13 cellular contexts compared by ENCODE assay signal in the genomic region with DNA sequence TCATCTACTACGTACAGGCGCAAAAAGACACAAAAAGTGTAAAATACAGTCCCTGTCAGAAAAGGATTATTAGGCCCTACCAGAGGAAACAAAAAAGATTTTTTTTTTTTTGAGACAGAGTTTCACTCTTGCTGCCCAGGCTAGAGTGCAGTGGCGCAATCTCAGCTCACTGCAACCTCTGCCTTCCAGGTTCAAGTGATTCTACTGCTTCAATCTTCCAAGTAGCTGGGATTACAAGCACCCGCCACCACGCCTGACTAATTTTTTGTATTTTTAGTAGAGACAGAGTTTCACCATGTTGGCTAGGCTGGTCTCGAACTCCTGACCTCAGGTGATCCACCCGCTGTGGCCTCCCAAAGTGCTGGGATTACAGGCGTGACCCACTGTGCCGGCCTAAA. TPM values are rescaled to one million over a fixed set of nuclear protein-coding genes. Genes with fewer than 3 reads are reported as not detected.
DNase-seq lines count a peak whose midpoint lies in the region; ATAC-seq and TF ChIP-seq lines count a peak whose summit lies in the region.
"Not testable (repeated sequence)": the region's sequence is repeated elsewhere in the genome, so short reads cannot be mapped to it uniquely, and the experiment has no call there.
"Had no signal": no experiment of that assay in that cellular context is flagged by ENCODE, and none has a peak within 500 bp of the region (broad histone marks: within the 10 kb centered on the region; RNA-seq: fewer than 3 reads in every experiment).

No MANE protein-coding gene starts in this region.

- H3K4me3 ChIP-seq in CD8-positive, alpha-beta memory T cell (ENCODE audit: low read length); adipocyte (ENCODE audit: low read length); rectal smooth muscle tissue (ENCODE audit: low read length): not testable (repeated sequence)

- H3K4me1 Mint-ChIP-seq in CD8-positive, alpha-beta memory T cell = peaks cover 37 to 67% (median 52%) of the 10 kb centered on the region in 3 donors
- not testable (repeated sequence) for H3K4me1 Mint-ChIP-seq in glutamatergic neuron (ENCODE audit: low read depth, unreplicated experiment)
- peaks cover 20% of the 10 kb centered on the region for H3K4me1 Mint-ChIP-seq in memory B cell
- H3K4me1 Mint-ChIP-seq in nephron progenitor cell = peaks cover 36% of the 10 kb centered on the region

- TF ChIP-seq CTCF in VCaP (conservative IDR thresholded peaks at IDR 0.05); glutamatergic neuron (IDR thresholded peaks at IDR 0.05; ENCODE audit: partially characterized antibody, unreplicated experiment); nephron progenitor cell (IDR thresholded peaks at IDR 0.05): not testable (repeated sequence)

- peak overlapping the region in 5 of 8 donors; percentile 26 to 68 (median 37) for H3K27ac Mint-ChIP-seq in CD8-positive, alpha-beta memory T cell
- peak overlapping the region; percentile 6 for H3K27ac Mint-ChIP-seq in glutamatergic neuron (ENCODE audit: unreplicated experiment)
- H3K27ac Mint-ChIP-seq in memory B cell = peak overlapping the region; percentile 41
- H3K27ac Mint-ChIP-seq in nephron progenitor cell = peak overlapping the region; percentile 62

- H3K27me3 Mint-ChIP-seq in CD8-positive, alpha-beta memory T cell; glutamatergic neuron (ENCODE audit: unreplicated experiment); memory B cell; nephron progenitor cell (ENCODE audit: low read depth, poor library complexity): not testable (repeated sequence)

- not testable (repeated sequence) for H3K27ac ChIP-seq in CD8-positive, alpha-beta memory T cell (ENCODE audit: low read depth, low read length); rectal smooth muscle tissue (ENCODE audit: low read depth, low read length)
- H3K27ac ChIP-seq in VCaP = peak overlapping the region; percentile 33

- not testable (repeated sequence) for H3K27me3 ChIP-seq in CD8-positive, alpha-beta memory T cell (ENCODE audit: insufficient read depth, low read length, poor library complexity, severe bottlenecking); adipocyte (replicated peaks; ENCODE audit: control insufficient read depth, insufficient read depth, low read length); rectal smooth muscle tissue (ENCODE audit: control insufficient read depth, insufficient read depth, low read length)

- H3K9me3 Mint-ChIP-seq in CD8-positive, alpha-beta memory T cell; glutamatergic neuron (ENCODE audit: unreplicated experiment); memory B cell; nephron progenitor cell: not testable (repeated sequence)

- not testable (repeated sequence) for H3K9me3 ChIP-seq in CD8-positive, alpha-beta memory T cell (ENCODE audit: low read length); adipocyte (ENCODE audit: control insufficient read depth, low read length)

- H3K4me3 Mint-ChIP-seq in CD8-positive, alpha-beta memory T cell = peak overlapping the region in 2 of 7 donors; percentile 61 to 76
- not testable (repeated sequence) for H3K4me3 Mint-ChIP-seq in glutamatergic neuron (ENCODE audit: unreplicated experiment); memory B cell; nephron progenitor cell

- not testable (repeated sequence) for ATAC-seq in memory B cell (ENCODE audit: low read depth)

- POLR2A ChIA-PET in CD8-positive, alpha-beta memory T cell (lab: Charles Lee) = not testable (repeated sequence)

- peaks cover 43% of the 10 kb centered on the region for H3K4me1 ChIP-seq in CD8-positive, alpha-beta memory T cell (ENCODE audit: insufficient read depth, low read length)
- H3K4me1 ChIP-seq in adipocyte (ENCODE audit: control insufficient read depth, insufficient read depth, low read length) (peaks cover 23% of the 10 kb centered on the region), rectal smooth muscle tissue (ENCODE audit: control insufficient read depth, insufficient read depth, low read length) (peaks cover 13% of the 10 kb centered on the region)

- DNase-seq in CD8-positive, alpha-beta memory T cell; adipocyte (ENCODE audit: low read depth); glutamatergic neuron; memory B cell (ENCODE audit: low spot score in 2 of 2); nephron progenitor cell: not testable (repeated sequence)

- H3K9ac ChIP-seq in adipocyte (ENCODE audit: low read length) (peak overlapping the region; percentile 4), rectal smooth muscle tissue (ENCODE audit: low read length) (peak overlapping the region; percentile 4)

- H3K36me3 Mint-ChIP-seq in CD8-positive, alpha-beta memory T cell = peaks cover 0 to 57% (median 2%) of the 10 kb centered on the region in 3 donors
- H3K36me3 Mint-ChIP-seq in glutamatergic neuron (ENCODE audit: unreplicated experiment); memory B cell: not testable (repeated sequence)
- peaks cover 64% of the 10 kb centered on the region for H3K36me3 Mint-ChIP-seq in nephron progenitor cell (ENCODE audit: low read depth)

- CTCF ChIA-PET in CD8-positive, alpha-beta memory T cell (lab: Charles Lee) = not testable (repeated sequence)

- not testable (repeated sequence) for H3K36me3 ChIP-seq in CD8-positive, alpha-beta memory T cell (ENCODE audit: insufficient read depth, low read length); adipocyte (ENCODE audit: control insufficient read depth, insufficient read depth, low read length, severe bottlenecking); rectal smooth muscle tissue (ENCODE audit: control insufficient read depth, insufficient read depth, low read length)

RNA-seq across cellular contexts. Expression of a gene that starts 5.4 kb away (rescaled TPM):
- 10 to 100 TPM; 37.1 to 47.5 TPM for total RNA-seq in CD8-positive, alpha-beta memory T cell
- 26.1 TPM for polyA plus RNA-seq in CD8-positive, alpha-beta memory T cell
- 44.6 TPM for total RNA-seq in glutamatergic neuron (ENCODE audit: unreplicated experiment)

RNA-seq across cellular contexts. Expression of a gene that starts 18.7 kb away (rescaled TPM):
- not detected for total RNA-seq in CD8-positive, alpha-beta memory T cell
- polyA plus RNA-seq in CD8-positive, alpha-beta memory T cell = not detected
- total RNA-seq in glutamatergic neuron (ENCODE audit: unreplicated experiment) = not detected
- total RNA-seq: H4, HT1080, PC-3, Right ventricle myocardium superior, RPMI7951 had no signal
- polyA plus RNA-seq: BJ had no signal

RNA-seq across cellular contexts. Expression of a gene that starts 22.1 kb away (rescaled TPM):
- 1 to 10 TPM; 1.1 to 1.7 TPM for total RNA-seq in CD8-positive, alpha-beta memory T cell
- polyA plus RNA-seq in CD8-positive, alpha-beta memory T cell = 1.1 TPM
- 4.2 TPM for total RNA-seq in glutamatergic neuron (ENCODE audit: unreplicated experiment)

RNA-seq across cellular contexts. Expression of a gene that starts 32.8 kb away (rescaled TPM):
- 10 to 100 TPM; 57.8 to 58.3 TPM for total RNA-seq in CD8-positive, alpha-beta memory T cell
- polyA plus RNA-seq in CD8-positive, alpha-beta memory T cell = 40.7 TPM
- 0.54 TPM for total RNA-seq in glutamatergic neuron (ENCODE audit: unreplicated experiment)

RNA-seq across cellular contexts. Expression of a gene that starts 57.2 kb away (rescaled TPM):
- 10 to 100 TPM; 52.6 to 53.8 TPM for total RNA-seq in CD8-positive, alpha-beta memory T cell
- polyA plus RNA-seq in CD8-positive, alpha-beta memory T cell = 24.6 TPM
- 21.2 TPM for total RNA-seq in glutamatergic neuron (ENCODE audit: unreplicated experiment)

Comparison
In these comparisons a context has a peak if more than half of its experiments do, and no peak if none do; other contexts are left out.
1. H3K27ac Mint-ChIP-seq: peak in every context shown above with its lines; median percentile 62 in nephron progenitor cell; 41 in memory B cell; 37 in CD8-positive, alpha-beta memory T cell; 6 in glutamatergic neuron.